ENCODE assay signal across 19 cellular contexts in the genomic region with DNA sequence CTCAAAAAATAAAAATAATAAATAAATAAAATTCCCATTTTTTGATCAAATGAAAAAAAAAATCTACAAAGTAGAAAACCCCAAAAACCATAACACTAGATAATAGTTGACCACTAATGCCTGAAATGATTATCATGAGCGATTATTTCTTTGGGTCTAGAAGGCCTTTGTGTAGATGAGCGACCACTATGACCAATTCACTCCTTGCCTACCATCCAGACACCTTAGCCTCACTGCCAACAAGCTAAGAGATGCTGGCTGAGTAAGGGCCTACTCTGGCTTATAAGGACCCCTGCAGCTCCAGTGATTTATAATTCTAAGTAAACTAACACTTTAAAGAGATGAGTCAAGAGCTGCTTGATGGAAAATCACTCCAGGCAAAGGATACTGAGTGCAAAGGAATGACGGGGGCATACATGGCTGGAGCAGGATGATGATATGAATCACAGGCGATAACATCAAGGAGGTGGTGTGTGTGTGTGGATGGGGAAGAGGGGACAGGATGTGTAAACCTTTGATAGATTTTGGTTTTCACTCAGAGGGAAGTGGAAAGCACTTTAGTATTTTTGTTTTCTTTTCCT. TPM values are rescaled to one million over a fixed set of nuclear protein-coding genes. Genes with fewer than 3 reads are reported as not detected.
DNase-seq lines count a peak whose midpoint lies in the region; ATAC-seq and TF ChIP-seq lines count a peak whose summit lies in the region.
"Had no signal": no experiment of that assay in that cellular context is flagged by ENCODE, and none has a peak within 500 bp of the region (broad histone marks: within the 10 kb centered on the region; RNA-seq: fewer than 3 reads in every experiment).

No MANE protein-coding gene starts in this region.

- peaks cover 42% of the 10 kb centered on the region for H3K4me1 Mint-ChIP-seq in endothelial cell (ENCODE audit: unreplicated experiment)
- peaks cover 7% of the 10 kb centered on the region in 2 donors for H3K4me1 Mint-ChIP-seq in immature natural killer cell

- H3K9me3 Mint-ChIP-seq in endothelial cell (ENCODE audit: unreplicated experiment) (no peaks in the 10 kb centered on the region), immature natural killer cell (no peaks in the 10 kb centered on the region)
- H3K9me3 Mint-ChIP-seq: activated T-cell treated with anti-CD3 and anti-CD28 coated beads, Interleukin-2, amount 50 U/mL, for 4 hours had no signal

- H3K4me3 Mint-ChIP-seq in endothelial cell (ENCODE audit: unreplicated experiment) (peak overlapping the region; percentile 7), immature natural killer cell (no peak overlapping the region)
- H3K4me3 Mint-ChIP-seq: activated T-cell treated with anti-CD3 and anti-CD28 coated beads, Interleukin-2, amount 50 U/mL, for 4 hours had no signal

- peak; percentile 73 for ATAC-seq in Panc1
- ATAC-seq in GM18517 (IDR thresholded peaks at IDR 0.05; ENCODE audit: unreplicated experiment) = no peak
- ATAC-seq: activated CD4-positive, CD25-positive, alpha-beta regulatory T cell treated with anti-CD3 and anti-CD28 coated beads, Interleukin-2, amount 50 U/mL, for 24 hours; activated T-cell treated with anti-CD3 and anti-CD28 coated beads, Interleukin-2, amount 50 U/mL, for 4 hours; gastrocnemius medialis; GM12878 had no signal

- H3K27ac Mint-ChIP-seq in endothelial cell (ENCODE audit: unreplicated experiment) (no peak overlapping the region), immature natural killer cell (no peak overlapping the region)

- CTCF ChIA-PET in Panc1 (lab: Charles Lee) = interaction anchor here (0.5 kb wide), 1 partner anchor 40 kb away, joined by 5 read pairs; no protein-coding TSS in a partner anchor

- H3K36me3 ChIP-seq in Panc1 (ENCODE audit: control insufficient read depth, insufficient read depth, low read length) (no peaks in the 10 kb centered on the region; the same call in 1 of the 2 replicates), osteoblast (ENCODE audit: insufficient read depth, low read length) (no peaks in the 10 kb centered on the region)
- H3K36me3 ChIP-seq: gastrocnemius medialis had no signal

- no TSS peak for BruUV-seq in Panc1 (replicated peaks; lab: Mats Ljungman, UMichigan)

- H3K36me3 Mint-ChIP-seq in endothelial cell (ENCODE audit: low read depth, unreplicated experiment) (peaks cover 7% of the 10 kb centered on the region), immature natural killer cell (no peaks in the 10 kb centered on the region)

- no peak for TF ChIP-seq CTCF in Panc1 (IDR thresholded peaks at IDR 0.05)
- TF ChIP-seq CTCF in endothelial cell (IDR thresholded peaks at IDR 0.05; ENCODE audit: unreplicated experiment) = no peak
- no peak for TF ChIP-seq CTCF in osteoblast (IDR thresholded peaks at IDR 0.05; ENCODE audit: extremely low read depth, low read depth, low read length)
- TF ChIP-seq CTCF in GM13976 (IDR thresholded peaks at IDR 0.05; ENCODE audit: borderline replicate concordance, control extremely low read depth, extremely low read depth, insufficient read depth, missing control alignments) = no peak
- TF ChIP-seq CTCF in GM10266 (IDR thresholded peaks at IDR 0.05; ENCODE audit: control insufficient read depth, insufficient read depth, low read depth, missing control alignments) = no peak

- in situ Hi-C loops in Panc1 (cut with HindIII; ENCODE audit: low pct_unique_long_range_greater_than_20kb, low sequenced_read_pairs) (no loop called here), GM13976 (cut with MboI; ENCODE audit: low sequenced_read_pairs, unreplicated experiment) (no loop called here)

- H3K4me1 ChIP-seq in Panc1 (ENCODE audit: control insufficient read depth, insufficient read depth, low read length) (peaks cover 45% of the 10 kb centered on the region), osteoblast (ENCODE audit: insufficient read depth, low read length) (peaks cover 15% of the 10 kb centered on the region)
- H3K4me1 ChIP-seq: gastrocnemius medialis, parathyroid adenoma had no signal

- H3K9me3 ChIP-seq in Panc1 (ENCODE audit: control insufficient read depth, insufficient read depth, low read depth, low read length) = no peaks in the 10 kb centered on the region
- no peaks in the 10 kb centered on the region for H3K9me3 ChIP-seq in osteoblast (ENCODE audit: low read depth, low read length)
- H3K9me3 ChIP-seq: Caco-2, gastrocnemius medialis had no signal

- no peak overlapping the region for H2AFZ ChIP-seq in osteoblast (ENCODE audit: low read length)
- H2AFZ ChIP-seq: parathyroid adenoma had no signal

- intact Hi-C loops in Panc1 (cut with micrococcal nuclease; ENCODE audit: unreplicated experiment) = no loop called here

- H3K79me2 ChIP-seq in osteoblast (ENCODE audit: insufficient read depth, low read length) = no peaks in the 10 kb centered on the region
- H3K79me2 ChIP-seq: parathyroid adenoma had no signal

- peak; percentile 98 for DNase-seq in ELR (ENCODE audit: low read depth)
- DNase-seq in Panc1 (ENCODE audit: low read depth, low spot score) = no peak
- no peak for DNase-seq in endothelial cell (ENCODE audit: low spot score)
- DNase-seq in osteoblast (ENCODE audit: insufficient read length, low spot score, missing footprints) = peak; percentile 96
- no peak for DNase-seq in GM13976 (ENCODE audit: low spot score)
- no peak for DNase-seq in immature natural killer cell
- no peak for DNase-seq in GM10266 (ENCODE audit: extremely low spot score)
- DNase-seq: activated T-cell treated with anti-CD3 and anti-CD28 coated beads, Interleukin-2, amount 50 U/mL, for 4 hours; Caco-2; gastrocnemius medialis; NCI-H524; stimulated activated CD4-positive, alpha-beta T cell treated with anti-CD3 and anti-CD28 coated beads, Interleukin-2, amount 100 ng/mL, for 24 hours; stimulated activated naive CD4-positive, alpha-beta T cell had no signal

- peaks cover 4% of the 10 kb centered on the region for H3K27me3 Mint-ChIP-seq in endothelial cell (ENCODE audit: unreplicated experiment)
- H3K27me3 Mint-ChIP-seq in immature natural killer cell (ENCODE audit: low read depth in 3 of 3) = peaks cover 10 to 13% (median 11%) of the 10 kb centered on the region in 3 donors

- H3K4me2 ChIP-seq in osteoblast (ENCODE audit: insufficient read depth, low read length) = peak overlapping the region; percentile 40

- peak overlapping the region; percentile 60 for H3K27ac ChIP-seq in Panc1 (ENCODE audit: low read length)
- peak overlapping the region; percentile 65 for H3K27ac ChIP-seq in osteoblast (ENCODE audit: low read depth, low read length)
- H3K27ac ChIP-seq: gastrocnemius medialis, parathyroid adenoma had no signal

- H3K4me3 ChIP-seq in Panc1 (ENCODE audit: low read depth in 2 of 2, low read length in 2 of 2) (no peak overlapping the region), osteoblast (ENCODE audit: insufficient read depth, low read length) (no peak overlapping the region)
- H3K4me3 ChIP-seq: gastrocnemius medialis, GM12878 had no signal

- POLR2A ChIA-PET in Panc1 (lab: Charles Lee) = no interaction called here

- no peaks in the 10 kb centered on the region for H4K20me1 ChIP-seq in osteoblast (ENCODE audit: insufficient read depth, low read length)

- H3K27me3 ChIP-seq in Panc1 (ENCODE audit: control insufficient read depth, insufficient read depth, low read length) (no peaks in the 10 kb centered on the region), osteoblast (ENCODE audit: insufficient read depth, low read length) (peaks cover 4% of the 10 kb centered on the region)

RNA-seq across cellular contexts. Expression of a gene that starts 4.8 kb away (rescaled TPM):
- total RNA-seq in Panc1 (2021; ENCODE audit: unreplicated experiment) = 65.9 TPM
- 26.8 TPM for polyA plus RNA-seq in Panc1 (2012; ENCODE audit: insufficient read length)
- 141 TPM for total RNA-seq in endothelial cell (ENCODE audit: unreplicated experiment)
- total RNA-seq in osteoblast = 1.8 and 5.3 TPM in 2 replicates
- 1 to 10 TPM in 1 of 3 donors, under 1 TPM in 1, not detected in 1; 0.53 to 2.1 TPM for polyA plus RNA-seq in immature natural killer cell

RNA-seq across cellular contexts. Expression of a gene that starts 35.7 kb away (rescaled TPM):
- total RNA-seq in Panc1 (2021; ENCODE audit: unreplicated experiment) = not detected
- not detected for polyA plus RNA-seq in Panc1 (2012; ENCODE audit: insufficient read length)
- 0.38 TPM for total RNA-seq in endothelial cell (ENCODE audit: unreplicated experiment)
- total RNA-seq in osteoblast = not detected in 2 replicates
- polyA plus RNA-seq in immature natural killer cell = 1 to 10 TPM in 1 of 3 donors, under 1 TPM in 1, not detected in 1; 0.73 to 2.5 TPM
- total RNA-seq: cardiac septum, gastrocnemius medialis, lower leg skin had no signal

Comparison
In these comparisons a context has a peak if more than half of its experiments do, and no peak if none do; other contexts are left out.
1. DNase-seq: peak in ELR (single experiment) and osteoblast (single experiment); none in Panc1 (single experiment), endothelial cell (single experiment), GM13976 (single experiment), immature natural killer cell (0 of 3) and GM10266 (single experiment).
2. RNA of a gene that starts 4.8 kb away (total RNA-seq): 141 TPM in endothelial cell (single experiment) and 65.9 TPM in Panc1 (single experiment); 1.8 to 5.3 TPM in osteoblast; every median in the first group is over 10 times any median in the second.